ENCODE assay signal across 15 cellular contexts in the genomic region with DNA sequence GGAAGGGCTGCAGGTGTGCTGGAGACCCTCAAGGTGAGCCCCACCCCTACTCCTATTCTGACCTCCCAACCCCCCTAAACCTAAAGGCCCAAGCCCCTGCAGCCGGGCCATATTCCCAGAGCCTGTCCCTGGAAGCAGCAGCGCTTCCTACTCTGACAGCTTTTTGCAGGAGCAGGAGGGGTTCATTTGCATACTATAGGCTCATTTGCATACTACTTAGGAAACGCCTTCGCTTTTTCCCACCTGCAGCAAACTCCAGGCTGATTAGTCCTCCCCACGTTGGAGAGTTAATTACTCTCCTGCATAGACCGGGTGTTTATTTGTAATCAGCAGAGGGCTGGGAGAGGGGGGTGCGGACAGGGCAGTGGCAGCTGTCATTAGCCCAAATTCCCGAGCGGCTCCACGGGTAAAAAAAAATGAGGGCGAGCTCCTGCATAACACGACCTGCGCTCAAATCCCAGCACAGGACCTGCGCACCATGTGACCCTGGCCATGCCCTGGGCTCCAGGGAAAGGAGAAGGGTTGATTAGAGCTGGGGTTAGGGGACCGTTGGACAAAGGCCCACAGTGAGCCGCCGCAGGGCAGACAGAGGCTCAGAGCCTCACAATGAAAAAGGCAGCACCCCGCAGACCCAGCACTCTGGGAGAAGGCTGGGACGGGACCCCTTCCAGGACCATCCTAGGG. TPM values are rescaled to one million over a fixed set of nuclear protein-coding genes. Genes with fewer than 3 reads are reported as not detected.
"Had no signal": no experiment of that assay in that cellular context is flagged by ENCODE, and none has a peak within 500 bp of the region (broad histone marks: within the 10 kb centered on the region; RNA-seq: fewer than 3 reads in every experiment).

No MANE protein-coding gene starts in this region.

- H3K4me3 Mint-ChIP-seq: activated naive CD8-positive, alpha-beta T cell; nephron had no signal

- DNase-seq: activated CD4-positive, alpha-beta T cell treated with anti-CD3 and anti-CD28 coated beads, Interleukin-2, amount 50 U/mL, for 4 hours; activated CD4-positive, CD25-positive, alpha-beta regulatory T cell treated with anti-CD3 and anti-CD28 coated beads, Interleukin-2, amount 50 U/mL, for 72 hours; activated effector memory CD4-positive, alpha-beta T cell treated with Interleukin-2 at 50 U/mL for 16 hours; activated T-cell treated with anti-CD3 and anti-CD28 coated beads, Interleukin-2, amount 50 U/mL, for 1 hour; erythroblast; hippocampal formation; ovary; stimulated activated CD4-positive, alpha-beta T cell treated with anti-CD3 and anti-CD28 coated beads, Interleukin-15, amount 100 ng/mL, for 24 hours; stimulated activated CD4-positive, alpha-beta T cell treated with anti-CD3 and anti-CD28 coated beads, Interleukin-4, amount 100 ng/mL, for 4 hours; stomach had no signal

- H3K36me3 ChIP-seq: ovary, stomach had no signal

- H3K4me3 ChIP-seq: ovary, stomach had no signal

- H3K36me3 Mint-ChIP-seq: activated naive CD8-positive, alpha-beta T cell had no signal

- H3K4me1 Mint-ChIP-seq: nephron had no signal

- H3K27ac ChIP-seq: ovary, stomach had no signal

- H3K9me3 ChIP-seq: ovary, stomach had no signal

- H3K27ac Mint-ChIP-seq: activated naive CD8-positive, alpha-beta T cell; nephron had no signal

- H3K27me3 ChIP-seq: ovary had no signal

RNA-seq across cellular contexts. Expression of gene C1QA, which starts 10.1 kb away (rescaled TPM):
- total RNA-seq: dermis blood vessel endothelial cell; mammary epithelial cell; T-helper 2 cell treated with Interferon-gamma antibody and Interleukin-4, amounts not matched to agents 100 ng/mL and 5 ng/mL, for 36 hours had no signal
- polyA plus RNA-seq: mammary epithelial cell had no signal

RNA-seq across cellular contexts. Expression of gene C1QC, which starts 17.1 kb away (rescaled TPM):
- total RNA-seq: dermis blood vessel endothelial cell; mammary epithelial cell; T-helper 2 cell treated with Interferon-gamma antibody and Interleukin-4, amounts not matched to agents 100 ng/mL and 5 ng/mL, for 36 hours had no signal
- polyA plus RNA-seq: mammary epithelial cell had no signal

RNA-seq across cellular contexts. Expression of gene C1QB, which starts 26.7 kb away (rescaled TPM):
- total RNA-seq: dermis blood vessel endothelial cell; mammary epithelial cell; T-helper 2 cell treated with Interferon-gamma antibody and Interleukin-4, amounts not matched to agents 100 ng/mL and 5 ng/mL, for 36 hours had no signal
- polyA plus RNA-seq: mammary epithelial cell had no signal
